In the genomic region with DNA sequence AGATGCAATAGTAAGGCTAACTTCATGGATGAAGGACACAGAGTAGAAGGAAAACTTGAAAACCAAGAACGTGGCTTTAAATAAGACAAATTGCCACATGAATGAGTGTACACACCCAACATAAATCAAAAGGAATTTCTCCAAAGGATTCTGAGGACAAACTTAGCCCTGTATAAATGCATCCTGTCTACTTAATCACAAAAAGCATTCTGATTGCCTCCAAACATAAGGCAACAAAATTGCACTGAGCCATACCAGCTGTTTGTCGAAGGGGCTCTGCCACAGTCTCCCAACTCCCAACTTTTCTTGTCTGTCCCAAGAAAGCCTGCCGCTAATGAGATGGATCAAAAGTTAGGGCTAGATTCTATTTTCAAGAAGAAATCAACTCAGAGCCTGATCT, we compare ENCODE assay signal across 12 cellular contexts.
DNase-seq lines count a peak whose midpoint lies in the region; ATAC-seq, FAIRE-seq and TF ChIP-seq lines count a peak whose summit lies in the region.
"Had no signal": no experiment of that assay in that cellular context is flagged by ENCODE, and none has a peak within 500 bp of the region (broad histone marks: within the 10 kb centered on the region; RNA-seq: fewer than 3 reads in every experiment).

No MANE protein-coding gene starts in this region.

- FAIRE-seq in keratinocyte (lab: Jason Lieb, UNC) (no peak), small intestine (lab: Jason Lieb, UNC) (no peak)

- H2AFZ ChIP-seq in keratinocyte (ENCODE audit: control insufficient read depth, low read length): no peak overlapping the region

- H3K9ac ChIP-seq in keratinocyte (ENCODE audit: control insufficient read depth, extremely low read depth, insufficient read depth, low read length): no peak overlapping the region

- in situ Hi-C loops in astrocyte of the spinal cord (cut with HindIII; ENCODE audit: low sequenced_read_pairs): no loop called here

- peaks cover 32% of the 10 kb centered on the region for H3K36me3 Mint-ChIP-seq in HFFc6 (ENCODE audit: low read depth)
- no peaks in the 10 kb centered on the region for H3K36me3 Mint-ChIP-seq in CD4-positive, alpha-beta memory T cell
- H3K36me3 Mint-ChIP-seq: activated CD8-positive, alpha-beta memory T cell treated with anti-CD3 and anti-CD28 coated beads, Interleukin-2, amount 10 ng/mL, durations not matched to agents 7 days and 5 days had no signal

- H3K4me1 Mint-ChIP-seq in HFFc6 (ENCODE audit: low read depth): peaks cover 93% of the 10 kb centered on the region
- H3K4me1 Mint-ChIP-seq in CD4-positive, alpha-beta memory T cell: no peaks in the 10 kb centered on the region
- H3K4me1 Mint-ChIP-seq: activated CD8-positive, alpha-beta memory T cell treated with anti-CD3 and anti-CD28 coated beads, Interleukin-2, amount 10 ng/mL, durations not matched to agents 7 days and 5 days had no signal

- 35 to 51% (median 50%) methylated on average over 3 of the region's 3 CpGs for WGBS in small intestine, 3 donors

- peaks cover 0 to 3% of the 10 kb centered on the region in 2 experiments for H3K36me3 ChIP-seq in keratinocyte (ENCODE audit: control insufficient read depth in 2 of 2, extremely low read depth in 1 of 2, insufficient read depth in 2 of 2, low read length in 2 of 2)
- no peaks in the 10 kb centered on the region for H3K36me3 ChIP-seq in small intestine (ENCODE audit: control insufficient read depth in 2 of 2, insufficient read depth in 2 of 2, low read length in 2 of 2)
- no peaks in the 10 kb centered on the region for H3K36me3 ChIP-seq in CD4-positive, alpha-beta memory T cell (ENCODE audit: insufficient read depth, low read length)
- H3K36me3 ChIP-seq: tibial nerve had no signal

- peaks cover 35% of the 10 kb centered on the region for H3K4me1 ChIP-seq in keratinocyte (ENCODE audit: control insufficient read depth, extremely low read depth, insufficient read depth, low read length)
- peaks cover 16 to 17% of the 10 kb centered on the region in 2 donors for H3K4me1 ChIP-seq in small intestine (ENCODE audit: control insufficient read depth in 2 of 2, insufficient read depth in 1 of 2, low read depth in 1 of 2, low read length in 1 of 2)
- no peaks in the 10 kb centered on the region for H3K4me1 ChIP-seq in CD4-positive, alpha-beta memory T cell (ENCODE audit: insufficient read depth, low read length)

- CTCF ChIA-PET in CD4-positive, alpha-beta memory T cell (lab: Charles Lee; ENCODE audit: partially characterized antibody): no interaction called here

- H3K4me3 Mint-ChIP-seq in HFFc6: peak overlapping the region; percentile 23
- no peak overlapping the region for H3K4me3 Mint-ChIP-seq in CD4-positive, alpha-beta memory T cell
- H3K4me3 Mint-ChIP-seq: activated CD8-positive, alpha-beta memory T cell treated with anti-CD3 and anti-CD28 coated beads, Interleukin-2, amount 10 ng/mL, durations not matched to agents 7 days and 5 days had no signal

- H3K27ac ChIP-seq in keratinocyte (ENCODE audit: control insufficient read depth, insufficient read depth, low read length) (peak overlapping the region; percentile 73), small intestine (ENCODE audit: low read depth in 1 of 2, low read length in 1 of 2) (peak overlapping the region; percentile 79 to 94)
- H3K27ac ChIP-seq in CD4-positive, alpha-beta memory T cell (ENCODE audit: low read depth, low read length): no peak overlapping the region

- no peaks in the 10 kb centered on the region for H3K9me1 ChIP-seq in keratinocyte (ENCODE audit: control insufficient read depth, extremely low read depth, insufficient read depth, low read length)

- no peak overlapping the region for H3K4me3 ChIP-seq in astrocyte of the spinal cord (ENCODE audit: low read depth, low read length)
- peak overlapping the region in 1 of 3 experiments; percentile 16 for H3K4me3 ChIP-seq in keratinocyte (ENCODE audit: control insufficient read depth in 2 of 3, extremely low read depth in 1 of 3, insufficient read depth in 2 of 3, low read depth in 1 of 3, low read length in 3 of 3)
- no peak overlapping the region for H3K4me3 ChIP-seq in small intestine (ENCODE audit: low read depth in 1 of 2, low read length in 2 of 2)
- no peak overlapping the region for H3K4me3 ChIP-seq in CD4-positive, alpha-beta memory T cell (ENCODE audit: low read length in 2 of 2)
- H3K4me3 ChIP-seq: tibial nerve had no signal

- H3K27ac Mint-ChIP-seq in HFFc6: peak overlapping the region; percentile 94
- H3K27ac Mint-ChIP-seq in CD4-positive, alpha-beta memory T cell: no peak overlapping the region
- H3K27ac Mint-ChIP-seq: activated CD8-positive, alpha-beta memory T cell treated with anti-CD3 and anti-CD28 coated beads, Interleukin-2, amount 10 ng/mL, durations not matched to agents 7 days and 5 days had no signal

- H3K27me3 ChIP-seq in keratinocyte (ENCODE audit: control insufficient read depth, extremely low read depth, insufficient read depth, low read length): no peaks in the 10 kb centered on the region
- H3K27me3 ChIP-seq in small intestine (ENCODE audit: control insufficient read depth in 2 of 2, insufficient read depth in 2 of 2, low read length in 2 of 2): no peaks in the 10 kb centered on the region
- H3K27me3 ChIP-seq in CD4-positive, alpha-beta memory T cell (ENCODE audit: insufficient read depth, low read length): no peaks in the 10 kb centered on the region
- H3K27me3 ChIP-seq: tibial nerve had no signal

- no peaks in the 10 kb centered on the region for H3K9me3 ChIP-seq in keratinocyte (ENCODE audit: control insufficient read depth, low read depth, low read length)
- H3K9me3 ChIP-seq in small intestine (ENCODE audit: control insufficient read depth, low read depth): no peaks in the 10 kb centered on the region
- H3K9me3 ChIP-seq in CD4-positive, alpha-beta memory T cell (ENCODE audit: control insufficient read depth in 1 of 2, low read length in 2 of 2): no peaks in the 10 kb centered on the region
- H3K9me3 ChIP-seq: tibial nerve had no signal

- TF ChIP-seq POLR2A in GM18505 (IDR thresholded peaks at IDR 0.05; ENCODE audit: borderline replicate concordance, extremely low read depth, insufficient read depth, insufficient read length): no peak

- POLR2A ChIA-PET in CD4-positive, alpha-beta memory T cell (lab: Charles Lee; ENCODE audit: partially characterized antibody): no interaction called here

- no peaks in the 10 kb centered on the region for H3K9me3 Mint-ChIP-seq in HFFc6
- H3K9me3 Mint-ChIP-seq in CD4-positive, alpha-beta memory T cell: no peaks in the 10 kb centered on the region

- peaks cover 56% of the 10 kb centered on the region for H3K79me2 ChIP-seq in keratinocyte (ENCODE audit: control insufficient read depth, insufficient read depth, low read length)

- intact Hi-C loops in CD4-positive, alpha-beta memory T cell (cut with micrococcal nuclease): no loop called here

- ATAC-seq in GM19397 (IDR thresholded peaks at IDR 0.05; ENCODE audit: unreplicated experiment): no peak
- ATAC-seq in GM18505 (IDR thresholded peaks at IDR 0.05; ENCODE audit: unreplicated experiment): no peak
- ATAC-seq: activated CD8-positive, alpha-beta memory T cell treated with anti-CD3 and anti-CD28 coated beads, Interleukin-2, amount 10 ng/mL, durations not matched to agents 7 days and 5 days had no signal

- peak overlapping the region; percentile 69 for H3K4me2 ChIP-seq in keratinocyte (ENCODE audit: control insufficient read depth, extremely low read depth, insufficient read depth, low read depth, low read length)

- H4K20me1 ChIP-seq in keratinocyte (ENCODE audit: control insufficient read depth, extremely low read depth, insufficient read depth, low read length): no peaks in the 10 kb centered on the region

- no peaks in the 10 kb centered on the region for H3K27me3 Mint-ChIP-seq in HFFc6 (ENCODE audit: insufficient read depth)
- peaks cover 2 to 11% of the 10 kb centered on the region in 2 donors for H3K27me3 Mint-ChIP-seq in CD4-positive, alpha-beta memory T cell

- TF ChIP-seq CTCF in HFFc6 (IDR thresholded peaks at IDR 0.05): no peak
- no peak for TF ChIP-seq CTCF in astrocyte of the spinal cord (IDR thresholded peaks at IDR 0.05; ENCODE audit: low read depth, low read length)
- no peak for TF ChIP-seq CTCF in keratinocyte (optimal IDR thresholded peaks at IDR 0.05 in 1 of 3, IDR thresholded peaks at IDR 0.05 in 1 of 3, conservative IDR thresholded peaks at IDR 0.05 in 1 of 3; ENCODE audit: extremely low read depth in 1 of 3, insufficient read depth in 2 of 3, low read length in 3 of 3)

- DNase-seq in HFFc6 (no peak), astrocyte of the spinal cord (ENCODE audit: low read depth, low spot score) (peak; percentile 29), keratinocyte (ENCODE audit: low read depth, low spot score) (no peak), small intestine (no peak), SKM-1 (lab: John Stamatoyannopoulos, UW; ENCODE audit: unreplicated experiment) (no peak)
- DNase-seq in CD4-positive, alpha-beta memory T cell: no peak
- DNase-seq: activated CD8-positive, alpha-beta memory T cell treated with anti-CD3 and anti-CD28 coated beads, Interleukin-2, amount 10 ng/mL, durations not matched to agents 7 days and 5 days; NCI-H1092 treated with DMSO at 0.1 percent for 48 hours; NCI-H510A treated with DMSO at 0.1 percent for 48 hours had no signal

- dilution Hi-C loops in keratinocyte (cut with MboI; ENCODE audit: extremely low pct_ligation_motif_present, low sequenced_read_pairs): no loop called here
